1 cellular context compared by ENCODE assay signal in genomic region chr4:163863082-163863481, GRCh38.
TF ChIP-seq lines count a peak whose summit lies in the region.

No MANE protein-coding gene starts in this region.

TF ChIP-seq in HepG2, 621 proteins besides CTCF, POLR2A, EP300 and RAD21 (continued from another document):
- no peak for TF ChIP-seq AHR (CRISPR knock-in tag; IDR thresholded peaks at IDR 0.05)
- TF ChIP-seq ATF3 (CRISPR knock-in tag; IDR thresholded peaks at IDR 0.05) = no peak
- TF ChIP-seq ZNF546 (CRISPR knock-in tag; conservative IDR thresholded peaks at IDR 0.05) = no peak
- TF ChIP-seq GZF1 (CRISPR knock-in tag; IDR thresholded peaks at IDR 0.05) = no peak
- TF ChIP-seq ELF4 (CRISPR knock-in tag; IDR thresholded peaks at IDR 0.05; ENCODE audit: borderline replicate concordance) = no peak
- no peak for TF ChIP-seq ZNF562 (CRISPR knock-in tag; IDR thresholded peaks at IDR 0.05; ENCODE audit: borderline replicate concordance)
- TF ChIP-seq HNRNPLL (IDR thresholded peaks at IDR 0.05; ENCODE audit: low read depth, low read length, poor library complexity, severe bottlenecking) = no peak
